In genomic region chr22:24146190-24146616, GRCh38 we compare ENCODE assay signal across 8 cellular contexts. TPM values are rescaled to one million over a fixed set of nuclear protein-coding genes. Genes with fewer than 3 reads are reported as not detected.
A peak's percentile ranks its signal among the peaks of the same experiment; 100 is the strongest.
DNase-seq lines count a peak whose midpoint lies in the region; ATAC-seq, FAIRE-seq and TF ChIP-seq lines count a peak whose summit lies in the region.

No MANE protein-coding gene starts in this region.

- intact Hi-C loops in activated CD4-positive, alpha-beta T cell treated with anti-CD3 and anti-CD28 coated beads for 36 hours (cut with DNase I, micrococcal nuclease), result loop anchor here in 1 of 2 experiments (10.0 kb wide), 1 partner anchor 59 kb away; no protein-coding TSS in a partner anchor
- intact Hi-C loops in HepG2 (cut with micrococcal nuclease; ENCODE audit: unreplicated experiment), result loop anchor here (10.0 kb wide), 1 partner anchor 51 kb away; no protein-coding TSS in a partner anchor

- 4% methylated on average over 4 of the region's 4 CpGs for WGBS in HepG2 (ENCODE audit: low lambda C conversion rate)
- WGBS in thymus, result 2% methylated on average over 4 of the region's 4 CpGs

- TF ChIP-seq EP300 in HepG2 (IDR thresholded peaks at IDR 0.05; ENCODE audit: low read depth in 2 of 2, low read length in 2 of 2), result no peak
- no peak for TF ChIP-seq EP300 in HepG2 (CRISPR knock-in tag; IDR thresholded peaks at IDR 0.05; ENCODE audit: borderline replicate concordance)

- no peak for TF ChIP-seq POLR2A in HepG2 (IDR thresholded peaks at IDR 0.05; ENCODE audit: insufficient read depth in 1 of 2, low read depth in 2 of 2, low read length in 2 of 2)

- H3K36me3 ChIP-seq in HepG2 (replicated peaks in 1 of 2; ENCODE audit: control insufficient read depth in 1 of 2, insufficient read depth in 2 of 2, low read length in 2 of 2), result peaks cover 20 to 51% of the 10 kb centered on the region in 2 experiments; a peak in 4 of 5 replicates
- peaks cover 3% of the 10 kb centered on the region for H3K36me3 ChIP-seq in thymus (ENCODE audit: control insufficient read depth, insufficient read depth)

- TF ChIP-seq RAD21 in HepG2 (CRISPR knock-in tag; IDR thresholded peaks at IDR 0.05), result no peak

- H3K36me3 Mint-ChIP-seq in activated CD4-positive, alpha-beta T cell treated with anti-CD3 and anti-CD28 coated beads for 36 hours (ENCODE audit: low read depth), result peaks cover 7% of the 10 kb centered on the region

- H3K9ac ChIP-seq in HepG2 (ENCODE audit: insufficient read depth, low read depth, low read length), result peak overlapping the region; percentile 29; the same call in 1 of the 2 replicates

- H3K27ac ChIP-seq in HepG2 (ENCODE audit: extremely low read length, insufficient read depth, low read length) (peak overlapping the region; percentile 67), thymus (ENCODE audit: low read depth) (peak overlapping the region; percentile 91)

- H3K9me3 Mint-ChIP-seq in activated CD4-positive, alpha-beta T cell treated with anti-CD3 and anti-CD28 coated beads for 36 hours (ENCODE audit: low read depth), result no peaks in the 10 kb centered on the region

- in situ Hi-C loops in HepG2 (cut with HindIII; ENCODE audit: extremely low pct_ligation_motif_present, low pct_unique_long_range_greater_than_20kb), result no loop called here

- peak; percentile 94 for FAIRE-seq in HepG2 (lab: Jason Lieb, UNC)

- BruUV-seq in HepG2 (replicated peaks; lab: Mats Ljungman, UMichigan), result no TSS peak

- no peak for TF ChIP-seq CTCF in cardiac fibroblast (IDR thresholded peaks at IDR 0.05; ENCODE audit: low read depth, low read length)
- peak; percentile 38; the same call in 1 of the 2 replicates for TF ChIP-seq CTCF in HepG2 (CRISPR knock-in tag; IDR thresholded peaks at IDR 0.05)

- DNase-seq in activated CD4-positive, alpha-beta T cell treated with anti-CD3 and anti-CD28 coated beads for 36 hours, result peak; percentile 32
- DNase-seq in activated CD4-positive, alpha-beta T cell treated with anti-CD3 and anti-CD28 coated beads, Interleukin-2, amount 50 U/mL, for 48 hours, result no peak
- DNase-seq in cardiac fibroblast (ENCODE audit: low read depth in 2 of 2) (peak; percentile 72), HepG2 (ENCODE audit: low spot score) (peak; percentile 80), NCI-H748 treated with DMSO at 0.1 percent for 48 hours (lab: John Stamatoyannopoulos, UW) (no peak)

- H3K4me1 ChIP-seq in HepG2 (ENCODE audit: insufficient read depth, low read length) (peaks cover 46% of the 10 kb centered on the region), thymus (ENCODE audit: control insufficient read depth, insufficient read depth, low read length) (peaks cover 55% of the 10 kb centered on the region)

- no peak overlapping the region for H3K4me3 ChIP-seq in cardiac fibroblast (replicated peaks in 1 of 2; ENCODE audit: low read depth in 2 of 2, low read length in 2 of 2)
- peak overlapping the region in 1 of 3 experiments; percentile 22; a peak in 1 of 6 replicates for H3K4me3 ChIP-seq in HepG2 (replicated peaks in 1 of 3; ENCODE audit: insufficient read depth in 1 of 3, low read depth in 2 of 3, low read length in 3 of 3)
- H3K4me3 ChIP-seq in thymus (ENCODE audit: low read length), result no peak overlapping the region

- H3K27me3 ChIP-seq in HepG2 (ENCODE audit: control insufficient read depth in 1 of 2, insufficient read depth in 2 of 2, low read length in 2 of 2) (no peaks in the 10 kb centered on the region; a peak in 1 of 5 replicates), thymus (ENCODE audit: control insufficient read depth, insufficient read depth) (no peaks in the 10 kb centered on the region)

- peaks cover 3% of the 10 kb centered on the region; the same call in 1 of the 2 replicates for H4K20me1 ChIP-seq in HepG2 (ENCODE audit: insufficient read depth, low read length)

- H3K4me2 ChIP-seq in HepG2 (ENCODE audit: low read depth, low read length), result peak overlapping the region; percentile 60

- no peaks in the 10 kb centered on the region for H3K27me3 Mint-ChIP-seq in activated CD4-positive, alpha-beta T cell treated with anti-CD3 and anti-CD28 coated beads for 36 hours

- no peaks in the 10 kb centered on the region for H3K79me2 ChIP-seq in HepG2 (ENCODE audit: insufficient read depth, low read length)

- no peaks in the 10 kb centered on the region for H3K9me3 ChIP-seq in HepG2 (ENCODE audit: low read length)
- H3K9me3 ChIP-seq in thymus (ENCODE audit: control insufficient read depth), result no peaks in the 10 kb centered on the region

- peak overlapping the region; percentile 77 for H3K27ac Mint-ChIP-seq in activated CD4-positive, alpha-beta T cell treated with anti-CD3 and anti-CD28 coated beads for 36 hours

- POLR2A ChIA-PET in activated CD4-positive, alpha-beta T cell treated with anti-CD3 and anti-CD28 coated beads for 36 hours (lab: Charles Lee), result interaction anchor here (0.5 kb wide), 1 partner anchor 119 kb away, joined by 6 read pairs; no protein-coding TSS in a partner anchor
- POLR2A ChIA-PET in HepG2 (lab: Yijun Ruan, JAX), result interaction anchor here (0.9 to 2.7 kb wide), 2 partner anchors 10 to 135 kb away, joined by 5 to 20 read pairs; partner anchors contain the start of gene CABIN1

- CTCF ChIA-PET in activated CD4-positive, alpha-beta T cell treated with anti-CD3 and anti-CD28 coated beads for 36 hours (lab: Charles Lee), result interaction anchor here (0.8 to 1.2 kb wide), 4 partner anchors 8 to 115 kb away, joined by 3 to 6 read pairs (median 4); no protein-coding TSS in a partner anchor
- CTCF ChIA-PET in HepG2 (lab: Yijun Ruan, JAX; ENCODE audit: low intra/inter-chr PET ratio, low total read pairs), result no interaction called here

- H3K4me1 Mint-ChIP-seq in activated CD4-positive, alpha-beta T cell treated with anti-CD3 and anti-CD28 coated beads for 36 hours, result peaks cover 56% of the 10 kb centered on the region

- H3K4me3 Mint-ChIP-seq in activated CD4-positive, alpha-beta T cell treated with anti-CD3 and anti-CD28 coated beads for 36 hours, result no peak overlapping the region

- ATAC-seq in activated CD4-positive, alpha-beta T cell treated with anti-CD3 and anti-CD28 coated beads for 36 hours, result peak; percentile 54
- ATAC-seq in HG03095 (IDR thresholded peaks at IDR 0.05; ENCODE audit: unreplicated experiment) (peak; percentile 51), HepG2 (peak; percentile 97)

- H2AFZ ChIP-seq in HepG2 (ENCODE audit: low read length), result no peak overlapping the region

TF ChIP-seq in PFSK-1, 5 proteins besides CTCF, POLR2A, EP300 and RAD21:
- TF ChIP-seq POLR2AphosphoS5 (IDR thresholded peaks at IDR 0.05; ENCODE audit: low read depth, low read length) (no peak), FOXP2 (optimal IDR thresholded peaks at IDR 0.05; ENCODE audit: borderline replicate concordance, extremely low read depth, extremely low read length, insufficient read depth) (peak; percentile 68)
TF ChIP-seq in PFSK-1: peak in this region for 1.

TF ChIP-seq in HepG2, 621 proteins besides CTCF, POLR2A, EP300 and RAD21 (continues in another document):
- TF ChIP-seq, protein P1, sequence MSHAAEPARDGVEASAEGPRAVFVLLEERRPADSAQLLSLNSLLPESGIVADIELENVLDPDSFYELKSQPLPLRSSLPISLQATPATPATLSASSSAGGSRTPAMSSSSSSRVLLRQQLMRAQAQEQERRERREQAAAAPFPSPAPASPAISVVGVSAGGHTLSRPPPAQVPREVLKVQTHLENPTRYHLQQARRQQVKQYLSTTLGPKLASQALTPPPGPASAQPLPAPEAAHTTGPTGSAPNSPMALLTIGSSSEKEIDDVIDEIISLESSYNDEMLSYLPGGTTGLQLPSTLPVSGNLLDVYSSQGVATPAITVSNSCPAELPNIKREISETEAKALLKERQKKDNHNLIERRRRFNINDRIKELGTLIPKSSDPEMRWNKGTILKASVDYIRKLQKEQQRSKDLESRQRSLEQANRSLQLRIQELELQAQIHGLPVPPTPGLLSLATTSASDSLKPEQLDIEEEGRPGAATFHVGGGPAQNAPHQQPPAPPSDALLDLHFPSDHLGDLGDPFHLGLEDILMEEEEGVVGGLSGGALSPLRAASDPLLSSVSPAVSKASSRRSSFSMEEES (CRISPR knock-in tag; IDR thresholded peaks at IDR 0.05), result 0 out of 2 replicates have a peak, but pooled peaks have one; percentile 23
- peak; percentile 78 for TF ChIP-seq RARA (CRISPR knock-in tag; IDR thresholded peaks at IDR 0.05)
- peak; percentile 80 for TF ChIP-seq MED1 (CRISPR knock-in tag; IDR thresholded peaks at IDR 0.05)
- no peak for TF ChIP-seq CEBPB (IDR thresholded peaks at IDR 0.05; ENCODE audit: borderline replicate concordance, low read depth, low read length)

RNA-seq across cellular contexts. Expression of gene SUSD2, which starts 35.1 kb away (rescaled TPM):
- total RNA-seq in activated CD4-positive, alpha-beta T cell treated with anti-CD3 and anti-CD28 coated beads for 36 hours, result under 1 TPM; 0.65 to 0.80 TPM
- polyA plus RNA-seq in PFSK-1 (2012; ENCODE audit: insufficient read length, low read depth), result 7.2 TPM
- total RNA-seq in HepG2 (2016; rRNA removed; fragmentation: Illumina TruSeq; extraction: Trizol), result 0.94 and 2.1 TPM in 2 replicates
- 0.20 and 0.44 TPM in 2 replicates for total RNA-seq in HepG2 (2016; cell fraction: cytosol; rRNA removed; fragmentation: Illumina TruSeq; extraction: Trizol; ENCODE audit: low read depth)
- 0.64 and 2.1 TPM in 2 replicates for total RNA-seq in HepG2 (2016; cell fraction: insoluble cytoplasmic fraction; rRNA removed; fragmentation: Illumina TruSeq; extraction: Trizol)
- total RNA-seq in HepG2 (2016; cell fraction: membrane; rRNA removed; fragmentation: Illumina TruSeq; extraction: Trizol), result 0.48 and 0.49 TPM in 2 replicates
- total RNA-seq in HepG2 (2016; cell fraction: nucleus; rRNA removed; fragmentation: Illumina TruSeq; extraction: Trizol), result 3.6 and 3.8 TPM in 2 replicates
- polyA plus RNA-seq in HepG2 (2011; rRNA removed) (11.0 and 12.7 TPM in 2 replicates), thymus (4.1 TPM)
- polyA plus RNA-seq in HepG2 (2011; cell fraction: cytosol; rRNA removed), result 3.8 and 6.5 TPM in 2 replicates
- 12.4 and 16.2 TPM in 2 replicates for polyA plus RNA-seq in HepG2 (2011; cell fraction: nucleus; rRNA removed)
- 2.7 and 4.1 TPM in 2 replicates for polyA plus RNA-seq in HepG2 (2012)
- polyA plus RNA-seq in HepG2 (2016; cell fraction: cytosol; fragmentation: Illumina TruSeq; extraction: Trizol; ENCODE audit: low read depth), result 0.27 and 0.36 TPM in 2 replicates
- 1.3 and 1.8 TPM in 2 replicates for polyA plus RNA-seq in HepG2 (2016; cell fraction: insoluble cytoplasmic fraction; fragmentation: Illumina TruSeq; extraction: Trizol; ENCODE audit: low read depth)
- 0.41 and 0.74 TPM in 2 replicates for polyA plus RNA-seq in HepG2 (2016; cell fraction: membrane; fragmentation: Illumina TruSeq; extraction: Trizol; ENCODE audit: low read depth)
- 8.0 and 8.7 TPM in 2 replicates for polyA plus RNA-seq in HepG2 (2016; cell fraction: nucleus; fragmentation: Illumina TruSeq; extraction: Trizol; ENCODE audit: insufficient read depth, low read depth)
- 0.77 and 15.6 TPM in 2 replicates for polyA minus RNA-seq in HepG2 (2011; rRNA and poly(A)+ RNA removed; ENCODE audit: low replicate concordance)
- 5.4 and 6.8 TPM in 2 replicates for polyA minus RNA-seq in HepG2 (2011; cell fraction: cytosol; rRNA and poly(A)+ RNA removed)
- 4.4 and 4.6 TPM in 2 replicates for polyA minus RNA-seq in HepG2 (2011; cell fraction: nucleus; rRNA and poly(A)+ RNA removed)

Comparison
In these comparisons a context has a peak if more than half of its experiments do, and no peak if none do; other contexts are left out.
1. DNase-seq: peak in activated CD4-positive, alpha-beta T cell treated with anti-CD3 and anti-CD28 coated beads for 36 hours (single experiment), cardiac fibroblast (2 of 2) and HepG2 (single experiment); none in activated CD4-positive, alpha-beta T cell treated with anti-CD3 and anti-CD28 coated beads, Interleukin-2, amount 50 U/mL, for 48 hours (0 of 2) and NCI-H748 treated with DMSO at 0.1 percent for 48 hours (single experiment).
2. Peak in every context shown above with its lines, with median percentiles within 50 percentile points of each other: ATAC-seq.